ENCODE assay signal across 8 cellular contexts in the genomic region with DNA sequence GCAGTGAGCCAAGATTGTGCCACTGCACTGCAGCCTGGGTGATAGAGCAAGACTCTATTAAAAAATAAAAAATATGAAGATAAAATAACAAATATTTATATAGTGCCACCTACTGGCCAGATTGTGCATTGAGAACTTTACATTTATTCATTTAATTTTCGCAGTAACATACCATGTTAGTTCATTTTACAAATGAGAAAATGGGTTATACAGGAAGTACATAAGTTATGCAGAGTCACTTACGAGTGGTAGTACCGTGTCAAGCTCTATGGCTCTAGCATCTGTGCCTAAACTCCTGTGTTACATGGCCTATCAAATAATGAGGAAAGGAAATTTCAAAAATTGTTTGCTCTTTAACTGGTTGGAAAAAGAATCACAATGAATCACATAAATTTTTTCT. TPM values are rescaled to one million over a fixed set of nuclear protein-coding genes. Genes with fewer than 3 reads are reported as not detected.
DNase-seq lines count a peak whose midpoint lies in the region; ATAC-seq, FAIRE-seq and TF ChIP-seq lines count a peak whose summit lies in the region.

No MANE protein-coding gene starts in this region.

- no peak overlapping the region for H3K4me3 ChIP-seq in GM23248

- H3K9me3 ChIP-seq in CD4-positive, alpha-beta T cell (ENCODE audit: control insufficient read depth, low read length), result no peaks in the 10 kb centered on the region
- no peaks in the 10 kb centered on the region for H3K9me3 ChIP-seq in GM23248 (ENCODE audit: low read depth)

- no peak overlapping the region for H3K27ac ChIP-seq in CD4-positive, alpha-beta T cell (ENCODE audit: low read depth, low read length)
- no peak overlapping the region for H3K27ac ChIP-seq in GM23248

- CTCF ChIA-PET in CD4-positive, alpha-beta T cell (lab: Charles Lee), result interaction anchor here (0.6 to 2.7 kb wide), 3 partner anchors 12 to 148 kb away, joined by 3 to 7 read pairs (median 3); a partner anchor contains a TSS

- peak; percentile 3 for FAIRE-seq in TTC549 (lab: Jason Lieb, UNC)

- H3K79me2 ChIP-seq in GM23248 (ENCODE audit: insufficient read depth), result peaks cover 7% of the 10 kb centered on the region; the same call in 1 of the 2 replicates

- no peak overlapping the region for H2AFZ ChIP-seq in GM23248

- no peak overlapping the region for H3K9ac ChIP-seq in GM23248

- 57 to 61% methylated on average over 3 of the region's 3 CpGs for WGBS in GM23248 (ENCODE audit: low coverage in 1 of 2, low lambda C conversion rate in 2 of 2, missing lambda C conversion rate in 2 of 2), 2 experiments

- peak in 1 of 10 experiments; percentile 7 for DNase-seq in CD4-positive, alpha-beta T cell
- DNase-seq in GM23248 (peak; percentile 36), iPS-NIHi11 (ENCODE audit: low spot score) (peak; percentile 6), type B pancreatic cell (ENCODE audit: extremely low spot score, unreplicated experiment) (no peak), mucosa of gallbladder (ENCODE audit: low spot score) (no peak), NCI-H1048 (lab: John Stamatoyannopoulos, UW) (no peak)

- H3F3A ChIP-seq in GM23248 (ENCODE audit: insufficient read depth), result peaks cover 14% of the 10 kb centered on the region; the same call in 1 of the 2 replicates

- no peak overlapping the region for H3K4me2 ChIP-seq in GM23248 (ENCODE audit: unreplicated experiment)

- intact Hi-C loops in CD4-positive, alpha-beta T cell (cut with DNase I, micrococcal nuclease), result loop anchor here (2.0 to 5.0 kb wide), 2 partner anchors 1840 to 1841 kb away; no protein-coding TSS in a partner anchor

- H3K4me3 Mint-ChIP-seq in CD4-positive, alpha-beta T cell, result no peak overlapping the region
- no peak overlapping the region for H3K4me3 Mint-ChIP-seq in type B pancreatic cell

- peak overlapping the region; percentile 77 for H3K27ac Mint-ChIP-seq in CD4-positive, alpha-beta T cell
- no peak overlapping the region for H3K27ac Mint-ChIP-seq in type B pancreatic cell

- H3K27me3 ChIP-seq in CD4-positive, alpha-beta T cell (ENCODE audit: control insufficient read depth, insufficient read depth, low read length), result no peaks in the 10 kb centered on the region
- H3K27me3 ChIP-seq in GM23248 (replicated peaks; ENCODE audit: insufficient read depth), result no peaks in the 10 kb centered on the region

- H3K4me1 ChIP-seq in GM23248 (ENCODE audit: insufficient read depth), result peaks cover 4% of the 10 kb centered on the region

- no peaks in the 10 kb centered on the region for H3K9me2 ChIP-seq in GM23248 (ENCODE audit: insufficient read depth)

- H3K27me3 Mint-ChIP-seq in CD4-positive, alpha-beta T cell, result no peaks in the 10 kb centered on the region
- no peaks in the 10 kb centered on the region for H3K27me3 Mint-ChIP-seq in type B pancreatic cell

- TF ChIP-seq CTCF in CD4-positive, alpha-beta T cell (IDR thresholded peaks at IDR 0.05), result peak; percentile 85
- TF ChIP-seq CTCF in type B pancreatic cell (conservative IDR thresholded peaks at IDR 0.05), result peak; percentile 87

- H3K4me1 Mint-ChIP-seq in CD4-positive, alpha-beta T cell (ENCODE audit: low read depth), result peaks cover 8% of the 10 kb centered on the region
- no peaks in the 10 kb centered on the region for H3K4me1 Mint-ChIP-seq in type B pancreatic cell (ENCODE audit: unreplicated experiment)

- no peaks in the 10 kb centered on the region for H4K20me1 ChIP-seq in GM23248 (ENCODE audit: insufficient read depth)

- POLR2A ChIA-PET in CD4-positive, alpha-beta T cell (lab: Charles Lee), result no interaction called here

- peaks cover 60% of the 10 kb centered on the region for H3K36me3 ChIP-seq in GM23248 (ENCODE audit: low read depth)

- H3K36me3 Mint-ChIP-seq in CD4-positive, alpha-beta T cell (ENCODE audit: low read depth), result peaks cover 91% of the 10 kb centered on the region
- peaks cover 17% of the 10 kb centered on the region for H3K36me3 Mint-ChIP-seq in type B pancreatic cell

- ATAC-seq in CD4-positive, alpha-beta T cell (ENCODE audit: poor library complexity), result peak; percentile 78
- ATAC-seq in HG03159 (IDR thresholded peaks at IDR 0.05; ENCODE audit: unreplicated experiment), result no peak

- in situ Hi-C loops in GM23248 (cut with MboI), result loop anchor here (25.0 kb wide), 1 partner anchor 1850 kb away; a partner anchor contains a TSS

- no peaks in the 10 kb centered on the region for H3K9me3 Mint-ChIP-seq in CD4-positive, alpha-beta T cell
- H3K9me3 Mint-ChIP-seq in type B pancreatic cell, result no peaks in the 10 kb centered on the region

RNA-seq across cellular contexts. Expression of a gene that starts 27.9 kb away (rescaled TPM):
- total RNA-seq in CD4-positive, alpha-beta T cell, result 10 to 100 TPM; 66.9 to 69.8 TPM
- 20.9 and 24.8 TPM in 2 replicates for total RNA-seq in GM23248 (2014; rRNA removed; shearing (Covaris generic))
- polyA plus RNA-seq in GM23248 (2016; fragmentation: Nextera tagmentation; extraction: Ambion mirVana), result 26.5 and 28.7 TPM in 2 replicates
- 42.0 and 48.7 TPM in 2 replicates for total RNA-seq in type B pancreatic cell (ENCODE audit: low replicate concordance)
- total RNA-seq in mucosa of gallbladder, result 26.1 TPM

Comparison
In these comparisons a context has a peak if more than half of its experiments do, and no peak if none do; other contexts are left out.
1. DNase-seq: peak in GM23248 (single experiment) and iPS-NIHi11 (single experiment); none in type B pancreatic cell (single experiment), mucosa of gallbladder (single experiment) and NCI-H1048 (single experiment).